ENCODE assay signal across 7 cellular contexts in genomic region chr5:61724102-61724501, GRCh38.
"Had no signal": no experiment of that assay in that cellular context is flagged by ENCODE, and none has a peak within 500 bp of the region (broad histone marks: within the 10 kb centered on the region; RNA-seq: fewer than 3 reads in every experiment).

No MANE protein-coding gene starts in this region.

- H3K9ac ChIP-seq: KMS-11 had no signal

- H3K4me3 ChIP-seq: K562 had no signal

- H3K4me2 ChIP-seq: KMS-11 had no signal

- H3K27ac ChIP-seq: HL-60, KMS-11 had no signal

- DNase-seq: IMR-90, KBM-7, KG1 had no signal

- ATAC-seq: HepG2, K562 had no signal
